Comparison of ENCODE assay signal across 11 cellular contexts in genomic region chr3:16064660-16065414, GRCh38.
DNase-seq lines count a peak whose midpoint lies in the region; ATAC-seq and TF ChIP-seq lines count a peak whose summit lies in the region.
"Had no signal": no experiment of that assay in that cellular context is flagged by ENCODE, and none has a peak within 500 bp of the region (broad histone marks: within the 10 kb centered on the region; RNA-seq: fewer than 3 reads in every experiment).

No MANE protein-coding gene starts in this region.

- ATAC-seq in HG03457 (IDR thresholded peaks at IDR 0.05; ENCODE audit: unreplicated experiment): no peak
- no peak for ATAC-seq in HG03196 (IDR thresholded peaks at IDR 0.05; ENCODE audit: unreplicated experiment)

- 55 to 69% (median 59%) methylated on average over 3 of the region's 3 CpGs for WGBS in spleen, 5 donors

- intact Hi-C loops in dorsolateral prefrontal cortex (cut with DNase I) (no loop called here), spleen (cut with DNase I; ENCODE audit: low total_unique reads) (no loop called here)

- CTCF ChIA-PET in AG04449 (lab: Yijun Ruan, JAX): interaction anchor here (0.8 to 2.0 kb wide), 9 partner anchors 15 to 249 kb away, joined by 3 to 5 read pairs (median 4); partner anchors contain the start of gene GALNT15

- peaks cover 0 to 21% (median 6%) of the 10 kb centered on the region in 6 donors for H3K4me1 ChIP-seq in spleen

- POLR2A ChIA-PET in AG04449 (lab: Yijun Ruan, JAX): interaction anchor here (1.2 kb wide), 1 partner anchor 25 kb away, joined by 3 read pairs; no protein-coding TSS in a partner anchor

- DNase-seq in AG04449 (ENCODE audit: low read depth, low spot score) (peak; percentile 86), NCI-H1694 treated with DMSO at 0.1 percent for 48 hours (lab: John Stamatoyannopoulos, UW) (peak; percentile 9), dorsolateral prefrontal cortex (peak; percentile 44 to 97 (median 84)), myocyte (ENCODE audit: low read depth) (peak; percentile 90), NCI-H510A (lab: John Stamatoyannopoulos, UW) (no peak), spleen (no peak)
- DNase-seq: activated CD4-positive, alpha-beta T cell treated with anti-CD3 and anti-CD28 coated beads, Interleukin-2, amount 50 U/mL, for 4 hours; mesendoderm had no signal

- no peak overlapping the region for H3K4me3 ChIP-seq in AG04449 (ENCODE audit: low read depth, low read length)
- no peak overlapping the region for H3K4me3 ChIP-seq in dorsolateral prefrontal cortex
- no peak overlapping the region for H3K4me3 ChIP-seq in spleen

- H3K27ac ChIP-seq in dorsolateral prefrontal cortex (peak overlapping the region; percentile 71 to 99 (median 95)), spleen (no peak overlapping the region)
- H3K27ac ChIP-seq: HL-60 had no signal

- H3K27me3 ChIP-seq in dorsolateral prefrontal cortex: no peaks in the 10 kb centered on the region
- H3K27me3 ChIP-seq in spleen (replicated peaks in 1 of 7): no peaks in the 10 kb centered on the region

- no peaks in the 10 kb centered on the region for H3K36me3 ChIP-seq in spleen

- TF ChIP-seq POLR2A in spleen (IDR thresholded peaks at IDR 0.05): no peak

- no peaks in the 10 kb centered on the region for H3K9me3 ChIP-seq in spleen

- TF ChIP-seq CTCF in AG04449 (IDR thresholded peaks at IDR 0.05; ENCODE audit: insufficient read depth, low read length, missing control alignments) (no peak), dorsolateral prefrontal cortex (IDR thresholded peaks at IDR 0.05 in 54 of 56, conservative IDR thresholded peaks at IDR 0.05 in 2 of 56; ENCODE audit: low read depth in 1 of 56, partially characterized antibody in 56 of 56) (peak in 4 of 56 donors; percentile 10 to 31 (median 16)), spleen (IDR thresholded peaks at IDR 0.05 in 8 of 11, conservative IDR thresholded peaks at IDR 0.05 in 3 of 11) (no peak)

Comparison
In these comparisons a context has a peak if more than half of its experiments do, and no peak if none do; other contexts are left out.
1. DNase-seq: peak in AG04449 (single experiment), NCI-H1694 treated with DMSO at 0.1 percent for 48 hours (single experiment), dorsolateral prefrontal cortex (10 of 10) and myocyte (single experiment); none in NCI-H510A (single experiment) and spleen (single experiment).
2. H3K27ac ChIP-seq: peak in dorsolateral prefrontal cortex (59 of 59); none in spleen (0 of 8).